In genomic region chr12:42235426-42235825, GRCh38 we compare ENCODE assay signal across 11 cellular contexts. TPM values are rescaled to one million over a fixed set of nuclear protein-coding genes. Genes with fewer than 3 reads are reported as not detected.
A peak's percentile ranks its signal among the peaks of the same experiment; 100 is the strongest.
DNase-seq lines count a peak whose midpoint lies in the region; ATAC-seq and TF ChIP-seq lines count a peak whose summit lies in the region.
"Had no signal": no experiment of that assay in that cellular context is flagged by ENCODE, and none has a peak within 500 bp of the region (broad histone marks: within the 10 kb centered on the region; RNA-seq: fewer than 3 reads in every experiment).

No MANE protein-coding gene starts in this region.

- no peaks in the 10 kb centered on the region for H3K9me3 ChIP-seq in left ventricle myocardium inferior (replicated peaks)
- H3K9me3 ChIP-seq in skeletal muscle tissue (ENCODE audit: control insufficient read depth in 3 of 3, low read length in 3 of 3) = no peaks in the 10 kb centered on the region

- peak overlapping the region; percentile 98 for H3K27ac ChIP-seq in left ventricle myocardium inferior (replicated peaks)
- H3K27ac ChIP-seq in skeletal muscle tissue (ENCODE audit: low read depth, low read length) = peak overlapping the region; percentile 76

- no peak overlapping the region for H3K4me3 ChIP-seq in GM12865 (ENCODE audit: low read depth, low read length)
- peak overlapping the region; percentile 84 for H3K4me3 ChIP-seq in left ventricle myocardium inferior
- H3K4me3 ChIP-seq in skeletal muscle tissue (ENCODE audit: low read length in 3 of 3) = peak overlapping the region in 2 of 3 donors; percentile 15 to 20
- H3K4me3 ChIP-seq: skin epidermis had no signal

- H3K36me3 ChIP-seq in left ventricle myocardium inferior (no peaks in the 10 kb centered on the region), skeletal muscle tissue (ENCODE audit: control insufficient read depth in 3 of 3, insufficient read depth in 3 of 3, low read length in 3 of 3) (no peaks in the 10 kb centered on the region)

- TF ChIP-seq CTCF in GM12865 (IDR thresholded peaks at IDR 0.05; ENCODE audit: insufficient read depth, low read depth, low read length, missing control alignments) (no peak), left ventricle myocardium inferior (IDR thresholded peaks at IDR 0.05; ENCODE audit: borderline replicate concordance) (no peak)

- peaks cover 50% of the 10 kb centered on the region for H3K36me3 Mint-ChIP-seq in activated T-helper 17 cell treated with anti-CD3 and anti-CD28 coated beads, Interleukin-2, amount 50 U/mL, for 72 hours (ENCODE audit: low read depth)
- H3K36me3 Mint-ChIP-seq: WTC11 had no signal

- peaks cover 24% of the 10 kb centered on the region for H3K4me1 Mint-ChIP-seq in activated T-helper 17 cell treated with anti-CD3 and anti-CD28 coated beads, Interleukin-2, amount 50 U/mL, for 72 hours

- no peaks in the 10 kb centered on the region for H3K27me3 ChIP-seq in left ventricle myocardium inferior (ENCODE audit: low read depth)
- no peaks in the 10 kb centered on the region for H3K27me3 ChIP-seq in skeletal muscle tissue (ENCODE audit: control insufficient read depth in 3 of 3, insufficient read depth in 3 of 3, low read length in 3 of 3)

- intact Hi-C loops in left ventricle myocardium inferior (cut with micrococcal nuclease) = no loop called here

- peaks cover 78% of the 10 kb centered on the region for H3K4me1 ChIP-seq in left ventricle myocardium inferior
- H3K4me1 ChIP-seq in skeletal muscle tissue (ENCODE audit: control insufficient read depth in 3 of 3, insufficient read depth in 3 of 3, low read length in 3 of 3) = peaks cover 8 to 32% (median 19%) of the 10 kb centered on the region in 3 donors

- DNase-seq in GM12865 (ENCODE audit: low read depth) = peak; percentile 16
- no peak for DNase-seq in left ventricle myocardium inferior
- DNase-seq in SK-N-DZ (ENCODE audit: low spot score) = no peak
- no peak for DNase-seq in kidney glomerular epithelial cell (lab: John Stamatoyannopoulos, UW)
- no peak for DNase-seq in NCI-H1105 (lab: John Stamatoyannopoulos, UW)
- DNase-seq: NCI-H510A had no signal

- no peak for ATAC-seq in activated T-helper 17 cell treated with anti-CD3 and anti-CD28 coated beads, Interleukin-2, amount 50 U/mL, for 72 hours (replicated peaks)
- ATAC-seq in HG03378 (IDR thresholded peaks at IDR 0.05; ENCODE audit: unreplicated experiment) = no peak
- ATAC-seq: WTC11 had no signal

- H3K9ac ChIP-seq in skeletal muscle tissue (ENCODE audit: low read depth in 1 of 3, low read length in 3 of 3) = peak overlapping the region in 2 of 3 donors; percentile 57 to 90

- H3K27me3 Mint-ChIP-seq in activated T-helper 17 cell treated with anti-CD3 and anti-CD28 coated beads, Interleukin-2, amount 50 U/mL, for 72 hours = no peaks in the 10 kb centered on the region

- no peak overlapping the region for H3K27ac Mint-ChIP-seq in activated T-helper 17 cell treated with anti-CD3 and anti-CD28 coated beads, Interleukin-2, amount 50 U/mL, for 72 hours
- H3K27ac Mint-ChIP-seq: WTC11 had no signal

- peak overlapping the region; percentile 45 for H3K4me3 Mint-ChIP-seq in activated T-helper 17 cell treated with anti-CD3 and anti-CD28 coated beads, Interleukin-2, amount 50 U/mL, for 72 hours
- H3K4me3 Mint-ChIP-seq: WTC11 had no signal

- H3K9me3 Mint-ChIP-seq in activated T-helper 17 cell treated with anti-CD3 and anti-CD28 coated beads, Interleukin-2, amount 50 U/mL, for 72 hours = no peaks in the 10 kb centered on the region
- H3K9me3 Mint-ChIP-seq: WTC11 had no signal

RNA-seq across cellular contexts. Expression of gene YAF2, which starts 2.6 kb away (rescaled TPM):
- total RNA-seq in activated T-helper 17 cell treated with anti-CD3 and anti-CD28 coated beads, Interleukin-2, amount 50 U/mL, for 72 hours = 10 to 100 TPM; 31.7 to 32.9 TPM
- total RNA-seq in left ventricle myocardium inferior (88.1 TPM), skeletal muscle tissue (19.3 TPM)
- polyA plus RNA-seq in SK-N-DZ (2014; cell fraction: cytosol; rRNA removed) = 28.0 and 42.0 TPM in 2 replicates
- 32.6 and 42.8 TPM in 2 replicates for polyA plus RNA-seq in SK-N-DZ (2014; cell fraction: nucleus; rRNA removed)
